Comparison of ENCODE assay signal across 32 cellular contexts in the genomic region with DNA sequence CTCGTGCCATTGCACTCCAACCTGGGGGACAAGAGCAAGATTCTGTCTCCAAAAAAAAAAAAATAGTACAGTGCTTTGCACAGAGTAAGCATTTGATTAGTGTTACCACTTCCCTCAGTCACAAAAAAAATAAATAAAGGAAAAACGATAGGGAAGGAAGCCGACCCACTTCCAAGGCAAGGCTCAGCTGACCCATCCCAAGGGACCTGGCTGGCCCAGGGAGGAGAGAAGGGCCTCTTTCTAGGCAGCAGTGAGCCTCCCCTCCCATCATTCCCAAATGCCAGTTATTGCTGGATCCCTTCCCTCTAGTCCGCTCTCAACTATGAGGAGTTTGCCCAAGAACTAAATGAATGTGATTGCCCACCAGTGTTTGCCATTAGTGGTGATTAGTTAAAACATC.
"Had no signal": no experiment of that assay in that cellular context is flagged by ENCODE, and none has a peak within 500 bp of the region (broad histone marks: within the 10 kb centered on the region; RNA-seq: fewer than 3 reads in every experiment).

No MANE protein-coding gene starts in this region.

- H3K4me3 Mint-ChIP-seq: activated CD8-positive, alpha-beta T cell treated with anti-CD3 and anti-CD28 coated beads, Interleukin-2, amount 10 ng/mL, durations not matched to agents 7 days and 5 days; activated naive CD4-positive, alpha-beta T cell treated with anti-CD3 and anti-CD28 coated beads, Interleukin-2, amount 10 ng/mL, durations not matched to agents 7 days and 5 days; activated naive CD8-positive, alpha-beta T cell; activated T-cell treated with anti-CD3 and anti-CD28 coated beads, Interleukin-2, amount 50 U/mL, for 24 hours had no signal

- H3K4me3 ChIP-seq: ascending aorta, body of pancreas, breast epithelium, PC-9 had no signal

- H3K27ac Mint-ChIP-seq: activated CD8-positive, alpha-beta T cell treated with anti-CD3 and anti-CD28 coated beads, Interleukin-2, amount 10 ng/mL, durations not matched to agents 7 days and 5 days; activated naive CD4-positive, alpha-beta T cell treated with anti-CD3 and anti-CD28 coated beads, Interleukin-2, amount 10 ng/mL, durations not matched to agents 7 days and 5 days; activated naive CD8-positive, alpha-beta T cell; activated T-cell treated with anti-CD3 and anti-CD28 coated beads, Interleukin-2, amount 50 U/mL, for 24 hours had no signal

- H3K36me3 Mint-ChIP-seq: activated naive CD4-positive, alpha-beta T cell treated with anti-CD3 and anti-CD28 coated beads, Interleukin-2, amount 10 ng/mL, durations not matched to agents 7 days and 5 days; activated naive CD8-positive, alpha-beta T cell had no signal

- H3K4me1 Mint-ChIP-seq: activated naive CD4-positive, alpha-beta T cell treated with anti-CD3 and anti-CD28 coated beads, Interleukin-2, amount 10 ng/mL, durations not matched to agents 7 days and 5 days had no signal

- DNase-seq: activated CD4-positive, alpha-beta T cell treated with anti-CD3 and anti-CD28 coated beads for 1 hour; activated CD4-positive, alpha-beta T cell treated with anti-CD3 and anti-CD28 coated beads for 48 hours; activated CD4-positive, alpha-beta T cell treated with anti-CD3 and anti-CD28 coated beads, Interleukin-2, amount 50 U/mL, for 4 hours; activated CD4-positive, CD25-positive, alpha-beta regulatory T cell; activated CD8-positive, alpha-beta T cell treated with anti-CD3 and anti-CD28 coated beads, Interleukin-2, amount 10 ng/mL, durations not matched to agents 7 days and 5 days; activated effector memory CD4-positive, alpha-beta T cell treated with Interleukin-2 at 50 U/mL for 16 hours; activated naive CD4-positive, alpha-beta T cell treated with anti-CD3 and anti-CD28 coated beads, Interleukin-2, amount 10 ng/mL, durations not matched to agents 7 days and 5 days; activated T-cell treated with anti-CD3 and anti-CD28 coated beads, Interleukin-2, amount 50 U/mL, for 24 hours; amniotic stem cell; body of pancreas; MM.1S; MV-4-11; NCI-H1092; NCI-H1436 treated with DMSO at 0.1 percent for 48 hours; NCI-H1694 treated with DMSO at 0.1 percent for 48 hours; NCI-H2029; NCI-H345; NCI-H524 treated with DMSO at 0.1 percent for 48 hours; NCI-H748 treated with DMSO at 0.1 percent for 48 hours; NK-92 treated with Interleukin-12 subunit alpha and Interleukin-12 subunit beta, amount 100 ng/mL, for 24 hours; PC-9; SIG-M5; SW 1271; T-helper 1 cell; T-helper 2 cell; T-helper 9 cell; WERI-Rb-1 had no signal

- H3K27ac ChIP-seq: ascending aorta, body of pancreas, breast epithelium, KMS-11, PC-9, RWPE1, WERI-Rb-1 had no signal

- H3K9me3 Mint-ChIP-seq: activated naive CD4-positive, alpha-beta T cell treated with anti-CD3 and anti-CD28 coated beads, Interleukin-2, amount 10 ng/mL, durations not matched to agents 7 days and 5 days; activated T-cell treated with anti-CD3 and anti-CD28 coated beads, Interleukin-2, amount 50 U/mL, for 24 hours had no signal
